8 cellular contexts compared by ENCODE assay signal in the genomic region with DNA sequence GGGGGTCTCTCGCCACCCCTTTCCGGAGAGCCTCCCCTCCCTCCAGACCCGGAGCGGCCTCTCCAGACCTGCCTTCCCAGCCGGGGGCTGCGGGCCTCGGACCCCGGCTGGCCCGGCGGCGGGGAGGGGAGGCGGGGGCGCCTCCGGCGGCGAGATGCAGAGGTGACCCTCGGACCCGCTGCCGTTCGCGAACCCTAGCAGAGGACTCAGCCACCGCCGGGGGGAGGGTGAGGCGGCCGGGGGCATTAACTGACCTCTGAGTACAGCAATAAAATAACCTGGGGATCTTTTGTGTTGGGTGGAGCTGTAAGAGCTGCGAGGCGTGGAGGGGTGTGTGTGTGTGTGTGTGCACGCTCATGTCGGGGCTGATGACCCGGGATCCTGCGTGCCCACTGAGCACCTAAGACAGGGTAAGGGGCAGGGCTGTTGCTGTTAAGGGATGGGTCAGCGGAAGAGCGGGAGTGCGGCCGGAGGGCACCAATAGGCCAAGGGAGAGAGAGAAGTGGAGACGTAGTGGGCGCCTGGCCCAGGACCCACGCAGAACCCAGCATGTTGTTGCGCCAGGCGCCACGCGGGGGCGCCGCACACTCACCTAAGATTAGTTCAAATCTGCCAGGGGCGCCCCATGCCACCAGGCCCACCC. TPM values are rescaled to one million over a fixed set of nuclear protein-coding genes. Genes with fewer than 3 reads are reported as not detected.
DNase-seq lines count a peak whose midpoint lies in the region; ATAC-seq and TF ChIP-seq lines count a peak whose summit lies in the region.

No MANE protein-coding gene starts in this region.

- peaks cover 5 to 17% (median 7%) of the 10 kb centered on the region in 4 donors for H3K27me3 ChIP-seq in liver (ENCODE audit: control insufficient read depth in 4 of 4, insufficient read depth in 4 of 4, low read length in 3 of 4)

- H3K9ac ChIP-seq in liver (ENCODE audit: low read depth in 1 of 2, low read length in 2 of 2): no peak overlapping the region

- H3K27ac ChIP-seq in liver (ENCODE audit: low read depth in 1 of 2, low read length in 2 of 2): no peak overlapping the region

- H3K4me1 ChIP-seq in liver (ENCODE audit: control insufficient read depth in 4 of 4, insufficient read depth in 4 of 4, low read length in 3 of 4): peaks cover 7 to 23% (median 15%) of the 10 kb centered on the region in 4 donors

- TF ChIP-seq CTCF in choroid plexus epithelial cell (conservative IDR thresholded peaks at IDR 0.05; ENCODE audit: low read depth, low read length): peak; percentile 79
- peak; percentile 64 for TF ChIP-seq CTCF in liver (IDR thresholded peaks at IDR 0.05; ENCODE audit: low read depth, low read length, missing input control)

- peak; percentile 62 to 72 for TF ChIP-seq RAD21 in liver (IDR thresholded peaks at IDR 0.05)

- H3K4me3 ChIP-seq in choroid plexus epithelial cell (ENCODE audit: low read depth, low read length): no peak overlapping the region
- peak overlapping the region in 1 of 3 donors; percentile 24 for H3K4me3 ChIP-seq in liver (ENCODE audit: low read depth in 1 of 3, low read length in 3 of 3)

- ATAC-seq in HG02884 (IDR thresholded peaks at IDR 0.05; ENCODE audit: unreplicated experiment) (no peak), HG02588 (IDR thresholded peaks at IDR 0.05; ENCODE audit: unreplicated experiment) (no peak)

- H3K9me3 ChIP-seq in liver (ENCODE audit: control insufficient read depth in 4 of 4, low read length in 3 of 4): no peaks in the 10 kb centered on the region

- 3% methylated on average over 45 of the region's 45 CpGs for WGBS in liver

- H3K36me3 ChIP-seq in liver (ENCODE audit: control insufficient read depth in 4 of 4, insufficient read depth in 3 of 4, low read depth in 1 of 4, low read length in 3 of 4): no peaks in the 10 kb centered on the region

- DNase-seq in D341Med (ENCODE audit: low spot score) (peak; percentile 89), M059J (ENCODE audit: low read depth) (peak; percentile 28), choroid plexus epithelial cell (ENCODE audit: low read depth) (peak; percentile 56)
- DNase-seq in activated CD4-positive, alpha-beta T cell treated with anti-CD3 and anti-CD28 coated beads for 4 hours: peak; percentile 61 to 78
- peak; percentile 53 for DNase-seq in stimulated activated CD8-positive, alpha-beta memory T cell treated with anti-CD3 and anti-CD28 coated beads, Interleukin-12 subunit alpha, Interleukin-12 subunit beta, amount 100 ng/mL, for 1 hour (ENCODE audit: low read depth)

TF ChIP-seq in liver, 16 proteins besides CTCF, POLR2A, EP300 and RAD21:
- no peak for TF ChIP-seq SP1 (IDR thresholded peaks at IDR 0.05)
- TF ChIP-seq, protein P1, sequence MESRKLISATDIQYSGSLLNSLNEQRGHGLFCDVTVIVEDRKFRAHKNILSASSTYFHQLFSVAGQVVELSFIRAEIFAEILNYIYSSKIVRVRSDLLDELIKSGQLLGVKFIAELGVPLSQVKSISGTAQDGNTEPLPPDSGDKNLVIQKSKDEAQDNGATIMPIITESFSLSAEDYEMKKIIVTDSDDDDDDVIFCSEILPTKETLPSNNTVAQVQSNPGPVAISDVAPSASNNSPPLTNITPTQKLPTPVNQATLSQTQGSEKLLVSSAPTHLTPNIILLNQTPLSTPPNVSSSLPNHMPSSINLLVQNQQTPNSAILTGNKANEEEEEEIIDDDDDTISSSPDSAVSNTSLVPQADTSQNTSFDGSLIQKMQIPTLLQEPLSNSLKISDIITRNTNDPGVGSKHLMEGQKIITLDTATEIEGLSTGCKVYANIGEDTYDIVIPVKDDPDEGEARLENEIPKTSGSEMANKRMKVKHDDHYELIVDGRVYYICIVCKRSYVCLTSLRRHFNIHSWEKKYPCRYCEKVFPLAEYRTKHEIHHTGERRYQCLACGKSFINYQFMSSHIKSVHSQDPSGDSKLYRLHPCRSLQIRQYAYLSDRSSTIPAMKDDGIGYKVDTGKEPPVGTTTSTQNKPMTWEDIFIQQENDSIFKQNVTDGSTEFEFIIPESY (IDR thresholded peaks at IDR 0.05): no peak
- no peak for TF ChIP-seq GABPA (IDR thresholded peaks at IDR 0.05 in 1 of 2, conservative IDR thresholded peaks at IDR 0.05 in 1 of 2)
- TF ChIP-seq, protein P2, sequence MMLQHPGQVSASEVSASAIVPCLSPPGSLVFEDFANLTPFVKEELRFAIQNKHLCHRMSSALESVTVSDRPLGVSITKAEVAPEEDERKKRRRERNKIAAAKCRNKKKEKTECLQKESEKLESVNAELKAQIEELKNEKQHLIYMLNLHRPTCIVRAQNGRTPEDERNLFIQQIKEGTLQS (IDR thresholded peaks at IDR 0.05): no peak
- no peak for TF ChIP-seq TAF1 (conservative IDR thresholded peaks at IDR 0.05)
- TF ChIP-seq, protein P3, sequence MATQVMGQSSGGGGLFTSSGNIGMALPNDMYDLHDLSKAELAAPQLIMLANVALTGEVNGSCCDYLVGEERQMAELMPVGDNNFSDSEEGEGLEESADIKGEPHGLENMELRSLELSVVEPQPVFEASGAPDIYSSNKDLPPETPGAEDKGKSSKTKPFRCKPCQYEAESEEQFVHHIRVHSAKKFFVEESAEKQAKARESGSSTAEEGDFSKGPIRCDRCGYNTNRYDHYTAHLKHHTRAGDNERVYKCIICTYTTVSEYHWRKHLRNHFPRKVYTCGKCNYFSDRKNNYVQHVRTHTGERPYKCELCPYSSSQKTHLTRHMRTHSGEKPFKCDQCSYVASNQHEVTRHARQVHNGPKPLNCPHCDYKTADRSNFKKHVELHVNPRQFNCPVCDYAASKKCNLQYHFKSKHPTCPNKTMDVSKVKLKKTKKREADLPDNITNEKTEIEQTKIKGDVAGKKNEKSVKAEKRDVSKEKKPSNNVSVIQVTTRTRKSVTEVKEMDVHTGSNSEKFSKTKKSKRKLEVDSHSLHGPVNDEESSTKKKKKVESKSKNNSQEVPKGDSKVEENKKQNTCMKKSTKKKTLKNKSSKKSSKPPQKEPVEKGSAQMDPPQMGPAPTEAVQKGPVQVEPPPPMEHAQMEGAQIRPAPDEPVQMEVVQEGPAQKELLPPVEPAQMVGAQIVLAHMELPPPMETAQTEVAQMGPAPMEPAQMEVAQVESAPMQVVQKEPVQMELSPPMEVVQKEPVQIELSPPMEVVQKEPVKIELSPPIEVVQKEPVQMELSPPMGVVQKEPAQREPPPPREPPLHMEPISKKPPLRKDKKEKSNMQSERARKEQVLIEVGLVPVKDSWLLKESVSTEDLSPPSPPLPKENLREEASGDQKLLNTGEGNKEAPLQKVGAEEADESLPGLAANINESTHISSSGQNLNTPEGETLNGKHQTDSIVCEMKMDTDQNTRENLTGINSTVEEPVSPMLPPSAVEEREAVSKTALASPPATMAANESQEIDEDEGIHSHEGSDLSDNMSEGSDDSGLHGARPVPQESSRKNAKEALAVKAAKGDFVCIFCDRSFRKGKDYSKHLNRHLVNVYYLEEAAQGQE (IDR thresholded peaks at IDR 0.05): no peak
- no peak for TF ChIP-seq JUND (IDR thresholded peaks at IDR 0.05)
- no peak for TF ChIP-seq MAX (IDR thresholded peaks at IDR 0.05)
- TF ChIP-seq FOXA1 (IDR thresholded peaks at IDR 0.05): no peak
- no peak for TF ChIP-seq HNF4G (IDR thresholded peaks at IDR 0.05)
- TF ChIP-seq HNF4A (conservative IDR thresholded peaks at IDR 0.05): no peak
- TF ChIP-seq FOXA2 (IDR thresholded peaks at IDR 0.05): no peak
- no peak for TF ChIP-seq NR2F2 (IDR thresholded peaks at IDR 0.05)

RNA-seq across cellular contexts. Expression of gene HAPLN2, which starts 6.3 kb away (rescaled TPM):
- not detected in 2 replicates for total RNA-seq in M059J (2014; rRNA removed; shearing (Covaris generic))
- total RNA-seq in liver: under 1 TPM in 1 of 2 donors, not detected in 1; 0.08 TPM
- under 1 TPM in 1 of 2 donors, not detected in 1; 0.03 TPM for polyA plus RNA-seq in liver

RNA-seq across cellular contexts. Expression of gene BCAN, which starts 16.4 kb away (rescaled TPM):
- total RNA-seq in M059J (2014; rRNA removed; shearing (Covaris generic)): not detected in 2 replicates
- not detected for total RNA-seq in liver
- under 1 TPM in 1 of 2 donors, not detected in 1; 0.02 TPM for polyA plus RNA-seq in liver

RNA-seq across cellular contexts. Expression of gene GPATCH4, which starts 24.3 kb away (rescaled TPM):
- 16.9 and 20.7 TPM in 2 replicates for total RNA-seq in M059J (2014; rRNA removed; shearing (Covaris generic))
- total RNA-seq in liver: 10 to 100 TPM in 1 of 2 donors, 1 to 10 TPM in 1; 7.6 to 18.7 TPM
- 10 to 100 TPM; 13.8 to 23.6 TPM for polyA plus RNA-seq in liver

RNA-seq across cellular contexts. Expression of gene NAXE, which starts 34.0 kb away (rescaled TPM):
- total RNA-seq in M059J (2014; rRNA removed; shearing (Covaris generic)): 120 and 139 TPM in 2 replicates
- total RNA-seq in liver: 10 to 100 TPM; 20.6 to 35.0 TPM
- 10 to 100 TPM; 58.9 to 73.8 TPM for polyA plus RNA-seq in liver

RNA-seq across cellular contexts. Expression of gene TTC24, which starts 46.0 kb away (rescaled TPM):
- total RNA-seq in M059J (2014; rRNA removed; shearing (Covaris generic)): not detected in 2 replicates
- under 1 TPM; 0.08 to 0.14 TPM for total RNA-seq in liver
- polyA plus RNA-seq in liver: under 1 TPM in 1 of 2 donors, not detected in 1; 0.10 TPM

Comparison
In these comparisons a context has a peak if more than half of its experiments do, and no peak if none do; other contexts are left out.
1. DNase-seq: peak in every context shown above with its lines; median percentile 89 in D341Med; 70 in activated CD4-positive, alpha-beta T cell treated with anti-CD3 and anti-CD28 coated beads for 4 hours; 56 in choroid plexus epithelial cell; 53 in stimulated activated CD8-positive, alpha-beta memory T cell treated with anti-CD3 and anti-CD28 coated beads, Interleukin-12 subunit alpha, Interleukin-12 subunit beta, amount 100 ng/mL, for 1 hour; 28 in M059J.